In genomic region chr1:184889183-184889582, GRCh38 we compare ENCODE assay signal across 20 cellular contexts.
A peak's percentile ranks its signal among the peaks of the same experiment; 100 is the strongest.
DNase-seq lines count a peak whose midpoint lies in the region; ATAC-seq and TF ChIP-seq lines count a peak whose summit lies in the region.
"Had no signal": no experiment of that assay in that cellular context is flagged by ENCODE, and none has a peak within 500 bp of the region (broad histone marks: within the 10 kb centered on the region; RNA-seq: fewer than 3 reads in every experiment).

No MANE protein-coding gene starts in this region.

- TF ChIP-seq POLR2A in esophagus muscularis mucosa (IDR thresholded peaks at IDR 0.05; ENCODE audit: low read depth), result no peak

- peaks cover 15% of the 10 kb centered on the region for H3K36me3 ChIP-seq in left ventricle myocardium inferior
- peaks cover 13% of the 10 kb centered on the region; the same call in 1 of the 2 replicates for H3K36me3 ChIP-seq in SJSA1
- peaks cover 7 to 35% (median 12%) of the 10 kb centered on the region in 4 donors for H3K36me3 ChIP-seq in esophagus muscularis mucosa
- no peaks in the 10 kb centered on the region for H3K36me3 ChIP-seq in tibial artery
- H3K36me3 ChIP-seq: pancreas, right lobe of liver had no signal

- intact Hi-C loops in left ventricle myocardium inferior (cut with micrococcal nuclease), result no loop called here
- intact Hi-C loops in left cardiac atrium (cut with DNase I), result loop anchor here in 1 of 2 donors (5.0 kb wide), 1 partner anchor 88 kb away; no protein-coding TSS in a partner anchor
- intact Hi-C loops in esophagus muscularis mucosa (cut with DNase I), result no loop called here
- intact Hi-C loops in tibial artery (cut with DNase I; ENCODE audit: low total_unique reads), result loop anchor here (10.0 kb wide), 2 partner anchors 64 to 86 kb away; partner anchors contain the start of gene NIBAN1

- WGBS in esophagus muscularis mucosa, result 29% methylated on average over 1 of the region's 1 CpG

- no peak for TF ChIP-seq CTCF in left ventricle myocardium inferior (IDR thresholded peaks at IDR 0.05; ENCODE audit: borderline replicate concordance)
- no peak for TF ChIP-seq CTCF in esophagus muscularis mucosa (IDR thresholded peaks at IDR 0.05)
- TF ChIP-seq CTCF in tibial artery (IDR thresholded peaks at IDR 0.05), result no peak

- no peaks in the 10 kb centered on the region for H3K9me3 ChIP-seq in left ventricle myocardium inferior (replicated peaks)
- H3K9me3 ChIP-seq in SJSA1 (replicated peaks), result no peaks in the 10 kb centered on the region
- no peaks in the 10 kb centered on the region for H3K9me3 ChIP-seq in esophagus muscularis mucosa
- no peaks in the 10 kb centered on the region for H3K9me3 ChIP-seq in tibial artery
- H3K9me3 ChIP-seq: pancreas, right lobe of liver, testis had no signal

- DNase-seq in left ventricle myocardium inferior (no peak), left cardiac atrium (no peak), SJSA1 (ENCODE audit: low read depth in 1 of 2, low spot score in 2 of 2) (no peak), esophagus muscularis mucosa (ENCODE audit: extremely low spot score) (no peak), tibial artery (no peak)
- no peak for DNase-seq in activated CD4-positive, alpha-beta T cell treated with anti-CD3 and anti-CD28 coated beads, Interleukin-2, amount 50 U/mL, for 4 hours
- DNase-seq: activated naive CD4-positive, alpha-beta T cell treated with anti-CD3 and anti-CD28 coated beads, Interleukin-2, amount 50 U/mL, for 16 hours; activated T-cell treated with anti-CD3 and anti-CD28 coated beads, Interleukin-2, amount 50 U/mL, for 72 hours; KBM-7; midbrain; NCI-H1930; NCI-H82; nephron progenitor cell; pancreas; right lobe of liver; SHP77; T-helper 1 cell; testis had no signal

- ATAC-seq in left cardiac atrium (no peak), GM21367 (IDR thresholded peaks at IDR 0.05; ENCODE audit: unreplicated experiment) (no peak), GM21423 (IDR thresholded peaks at IDR 0.05; ENCODE audit: unreplicated experiment) (no peak)
- ATAC-seq: right lobe of liver had no signal

- TF ChIP-seq EP300 in esophagus muscularis mucosa (IDR thresholded peaks at IDR 0.05), result no peak

- H3K27ac ChIP-seq in left ventricle myocardium inferior (replicated peaks) (peak overlapping the region; percentile 87), SJSA1 (peak overlapping the region; percentile 49; the same call in 1 of the 2 replicates), esophagus muscularis mucosa (replicated peaks in 1 of 4) (peak overlapping the region; percentile 75 to 89 (median 80)), tibial artery (peak overlapping the region; percentile 66 to 85)
- H3K27ac ChIP-seq: right lobe of liver, testis had no signal

- H3K4me3 ChIP-seq in left ventricle myocardium inferior (no peak overlapping the region), SJSA1 (no peak overlapping the region), esophagus muscularis mucosa (no peak overlapping the region), tibial artery (no peak overlapping the region)
- H3K4me3 ChIP-seq: pancreas, right lobe of liver, testis had no signal

- H3K4me1 ChIP-seq in left ventricle myocardium inferior (peaks cover 98% of the 10 kb centered on the region), SJSA1 (replicated peaks) (peaks cover 33% of the 10 kb centered on the region), esophagus muscularis mucosa (peaks cover 55 to 85% (median 78%) of the 10 kb centered on the region in 4 donors), tibial artery (peaks cover 0 to 93% (median 39%) of the 10 kb centered on the region in 4 donors)
- H3K4me1 ChIP-seq: right lobe of liver had no signal

- H3K27me3 ChIP-seq in left ventricle myocardium inferior (ENCODE audit: low read depth) (no peaks in the 10 kb centered on the region), SJSA1 (replicated peaks) (no peaks in the 10 kb centered on the region), esophagus muscularis mucosa (no peaks in the 10 kb centered on the region), tibial artery (no peaks in the 10 kb centered on the region)
- H3K27me3 ChIP-seq: pancreas, right lobe of liver, testis had no signal
